24 cellular contexts compared by ENCODE assay signal in genomic region chr1:53913352-53914043, GRCh38. TPM values are rescaled to one million over a fixed set of nuclear protein-coding genes. Genes with fewer than 3 reads are reported as not detected.
A peak's percentile ranks its signal among the peaks of the same experiment; 100 is the strongest.
DNase-seq lines count a peak whose midpoint lies in the region; ATAC-seq and TF ChIP-seq lines count a peak whose summit lies in the region.
"Had no signal": no experiment of that assay in that cellular context is flagged by ENCODE, and none has a peak within 500 bp of the region (broad histone marks: within the 10 kb centered on the region; RNA-seq: fewer than 3 reads in every experiment).

No MANE protein-coding gene starts in this region.

- H3K27me3 Mint-ChIP-seq in nephron progenitor cell (ENCODE audit: low read depth, poor library complexity), result peaks cover 2% of the 10 kb centered on the region
- H3K27me3 Mint-ChIP-seq: stimulated activated naive CD8-positive, alpha-beta T cell treated with anti-CD3 and anti-CD28 coated beads, Interleukin-15, amount 100 ng/mL, for 72 hours had no signal

- no peak overlapping the region for H3K9ac ChIP-seq in Loucy (ENCODE audit: low read depth, low read length, poor library complexity, severe bottlenecking)

- peak; percentile 54 for DNase-seq in H7
- no peak for DNase-seq in dorsolateral prefrontal cortex
- no peak for DNase-seq in nephron progenitor cell
- no peak for DNase-seq in NCI-H2107 treated with DMSO at 0.1 percent for 48 hours (lab: John Stamatoyannopoulos, UW; ENCODE audit: unreplicated experiment)
- no peak for DNase-seq in foreskin keratinocyte
- DNase-seq: activated naive CD4-positive, alpha-beta T cell treated with anti-CD3 and anti-CD28 coated beads, Interleukin-2, amount 50 U/mL, for 16 hours; activated T-cell treated with anti-CD3 and anti-CD28 coated beads, Interleukin-2, amount 50 U/mL, for 48 hours; cerebellar nuclear complex; COR-L47; effector memory CD4-positive, alpha-beta T cell; EL; KG1; left ventricle myocardium superior; NCI-H187; NCI-H510A; stimulated activated CD4-positive, alpha-beta T cell treated with anti-CD3 and anti-CD28 coated beads, Interleukin-4, amount 100 ng/mL, for 24 hours; stimulated activated naive CD8-positive, alpha-beta T cell treated with anti-CD3 and anti-CD28 coated beads, Interleukin-15, amount 100 ng/mL, for 72 hours; upper lobe of right lung had no signal

- peak overlapping the region; percentile 49 for H3K27ac Mint-ChIP-seq in nephron progenitor cell

- H4K20me1 ChIP-seq in Loucy (ENCODE audit: insufficient read depth, low read length, poor library complexity, severe bottlenecking), result no peaks in the 10 kb centered on the region

- H3K4me1 Mint-ChIP-seq in nephron progenitor cell, result peaks cover 19% of the 10 kb centered on the region

- H3K4me3 ChIP-seq in H7 (ENCODE audit: insufficient read depth, low read depth, low read length) (no peak overlapping the region), Loucy (ENCODE audit: low read length, poor library complexity, severe bottlenecking) (no peak overlapping the region), dorsolateral prefrontal cortex (peak overlapping the region in 13 of 59 donors; percentile 1 to 35 (median 16))
- H3K4me3 ChIP-seq: upper lobe of right lung had no signal

- H3K36me3 Mint-ChIP-seq in nephron progenitor cell (ENCODE audit: low read depth), result peaks cover 11% of the 10 kb centered on the region

- ATAC-seq in GM21360 (IDR thresholded peaks at IDR 0.05; ENCODE audit: unreplicated experiment) (no peak), foreskin keratinocyte (no peak)
- ATAC-seq: activated CD4-positive, CD25-positive, alpha-beta regulatory T cell treated with anti-CD3 and anti-CD28 coated beads, Interleukin-2, amount 50 U/mL, for 24 hours; left ventricle myocardium superior; stimulated activated naive CD8-positive, alpha-beta T cell treated with anti-CD3 and anti-CD28 coated beads, Interleukin-15, amount 100 ng/mL, for 72 hours; upper lobe of right lung had no signal

- H3K36me3 ChIP-seq in H7 (replicated peaks; ENCODE audit: control insufficient read depth, insufficient read depth, low read length) (no peaks in the 10 kb centered on the region), Loucy (ENCODE audit: insufficient read depth, low read length) (peaks cover 13% of the 10 kb centered on the region; the same call in 1 of the 2 replicates)

- intact Hi-C loops in dorsolateral prefrontal cortex (cut with DNase I), result no loop called here

- peaks cover 5% of the 10 kb centered on the region for H3K4me1 ChIP-seq in Loucy (ENCODE audit: insufficient read depth, low read length, poor library complexity, severe bottlenecking)
- H3K4me1 ChIP-seq in foreskin keratinocyte, result no peaks in the 10 kb centered on the region
- H3K4me1 ChIP-seq: upper lobe of right lung had no signal

- no peak overlapping the region for H3K4me3 Mint-ChIP-seq in nephron progenitor cell
- H3K4me3 Mint-ChIP-seq: stimulated activated naive CD8-positive, alpha-beta T cell treated with anti-CD3 and anti-CD28 coated beads, Interleukin-15, amount 100 ng/mL, for 72 hours had no signal

- H3K9me3 Mint-ChIP-seq in nephron progenitor cell, result no peaks in the 10 kb centered on the region
- H3K9me3 Mint-ChIP-seq: stimulated activated naive CD8-positive, alpha-beta T cell treated with anti-CD3 and anti-CD28 coated beads, Interleukin-15, amount 100 ng/mL, for 72 hours had no signal

- H3K4me2 ChIP-seq in Loucy (ENCODE audit: low read depth, low read length, poor library complexity, severe bottlenecking), result no peak overlapping the region

- H3K27ac ChIP-seq in dorsolateral prefrontal cortex (peak overlapping the region in 49 of 59 donors; percentile 2 to 84 (median 47)), foreskin keratinocyte (no peak overlapping the region)
- H3K27ac ChIP-seq: neutrophil, upper lobe of right lung had no signal

- no peaks in the 10 kb centered on the region for H3K9me3 ChIP-seq in Loucy (ENCODE audit: insufficient read depth, low read depth, low read length)
- H3K9me3 ChIP-seq: neutrophil, upper lobe of right lung had no signal

- H3F3A ChIP-seq in Loucy (ENCODE audit: low read depth), result no peaks in the 10 kb centered on the region

- no peaks in the 10 kb centered on the region for H3K79me2 ChIP-seq in Loucy (ENCODE audit: insufficient read depth, low read length)

- no peak overlapping the region for H2AFZ ChIP-seq in Loucy (ENCODE audit: low read length)

- no peaks in the 10 kb centered on the region for H3K9me2 ChIP-seq in Loucy (replicated peaks; ENCODE audit: low read depth, low read length)

- no peaks in the 10 kb centered on the region for H3K27me3 ChIP-seq in H7 (ENCODE audit: control insufficient read depth, insufficient read depth, low read length)
- H3K27me3 ChIP-seq in Loucy (ENCODE audit: insufficient read depth, low read length, poor library complexity, severe bottlenecking), result no peaks in the 10 kb centered on the region
- no peaks in the 10 kb centered on the region for H3K27me3 ChIP-seq in dorsolateral prefrontal cortex
- no peaks in the 10 kb centered on the region for H3K27me3 ChIP-seq in foreskin keratinocyte
- H3K27me3 ChIP-seq: neutrophil, upper lobe of right lung had no signal

- 0 out of 2 replicates have a peak, but pooled peaks have one; percentile 11 for TF ChIP-seq CTCF in Loucy (conservative IDR thresholded peaks at IDR 0.05; ENCODE audit: low read length)
- TF ChIP-seq CTCF in dorsolateral prefrontal cortex (IDR thresholded peaks at IDR 0.05 in 54 of 56, conservative IDR thresholded peaks at IDR 0.05 in 2 of 56; ENCODE audit: low read depth in 1 of 56, partially characterized antibody in 56 of 56), result no peak
- TF ChIP-seq CTCF in nephron progenitor cell (IDR thresholded peaks at IDR 0.05), result no peak
- TF ChIP-seq CTCF in foreskin keratinocyte (conservative IDR thresholded peaks at IDR 0.05), result no peak

RNA-seq across cellular contexts. Expression of gene DIO1, which starts 19.5 kb away (rescaled TPM):
- 0.41 TPM in 1 of 2 replicates, not detected in the other for total RNA-seq in H7 (2014; rRNA removed; shearing (Covaris generic))
- total RNA-seq in dorsolateral prefrontal cortex (under 1 TPM in 1 of 120 experiments, not detected in 119; 0.28 TPM), foreskin keratinocyte (not detected in 2 replicates)
- not detected in 2 replicates for polyA plus RNA-seq in foreskin keratinocyte
- total RNA-seq: glomerular endothelial cell, left ventricle myocardium superior, renal cortical epithelial cell, upper lobe of right lung had no signal

RNA-seq across cellular contexts. Expression of gene YIPF1, which starts 23.9 kb away (rescaled TPM):
- total RNA-seq in H7 (2014; rRNA removed; shearing (Covaris generic)), result 26.9 and 29.3 TPM in 2 replicates
- total RNA-seq in dorsolateral prefrontal cortex (10 to 100 TPM; 13.0 to 31.6 (median 23.0) TPM), foreskin keratinocyte (21.8 and 25.7 TPM in 2 replicates)
- polyA plus RNA-seq in foreskin keratinocyte, result 22.2 and 22.6 TPM in 2 replicates

RNA-seq across cellular contexts. Expression of gene IFT25, which starts 32.0 kb away (rescaled TPM):
- 25.7 and 30.0 TPM in 2 replicates for total RNA-seq in H7 (2014; rRNA removed; shearing (Covaris generic))
- total RNA-seq in dorsolateral prefrontal cortex (10 to 100 TPM; 17.7 to 43.6 (median 29.5) TPM), foreskin keratinocyte (35.2 and 42.3 TPM in 2 replicates)
- 49.5 and 55.5 TPM in 2 replicates for polyA plus RNA-seq in foreskin keratinocyte

RNA-seq across cellular contexts. Expression of gene LRRC42, which starts 32.7 kb away (rescaled TPM):
- total RNA-seq in H7 (2014; rRNA removed; shearing (Covaris generic)), result 77.2 and 80.9 TPM in 2 replicates
- total RNA-seq in dorsolateral prefrontal cortex (10 to 100 TPM in 109 of 120 experiments, 1 to 10 TPM in 11; 8.7 to 16.5 (median 12.4) TPM), foreskin keratinocyte (53.9 and 71.2 TPM in 2 replicates)
- 52.0 and 71.4 TPM in 2 replicates for polyA plus RNA-seq in foreskin keratinocyte
